Comparison of ENCODE assay signal across 13 cellular contexts in the genomic region with DNA sequence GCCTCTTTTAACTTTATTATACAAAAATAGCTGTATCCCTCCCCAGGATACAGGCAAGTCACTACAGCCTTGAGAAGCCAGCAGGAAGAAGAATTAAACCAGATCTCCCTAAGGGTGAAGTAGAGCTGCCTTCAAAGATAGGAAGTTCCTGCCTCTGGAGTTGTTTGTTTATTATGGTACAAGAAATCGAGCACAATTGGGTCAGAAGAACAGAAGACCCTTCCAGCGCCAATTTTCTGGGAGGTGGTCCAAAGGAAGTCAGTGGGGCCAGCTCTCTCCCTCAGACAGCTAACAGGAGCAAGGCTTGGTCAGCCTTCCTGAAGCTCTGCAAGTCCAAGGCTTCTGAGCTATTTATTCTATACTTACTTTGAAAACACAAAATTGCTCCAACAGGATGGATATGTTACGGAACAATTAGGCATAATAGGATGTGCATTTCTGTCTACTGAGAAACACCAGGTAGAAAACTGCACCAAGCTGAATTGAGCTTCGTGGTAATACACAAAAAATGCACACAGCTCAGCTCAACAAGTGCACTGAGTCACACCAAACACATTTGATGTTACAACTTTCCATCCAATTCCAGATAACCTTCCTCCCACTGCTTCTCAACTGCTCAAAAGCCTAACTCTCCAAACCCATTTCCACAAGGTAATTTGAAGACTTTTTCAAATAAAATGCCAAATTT. TPM values are rescaled to one million over a fixed set of nuclear protein-coding genes. Genes with fewer than 3 reads are reported as not detected.
A peak's percentile ranks its signal among the peaks of the same experiment; 100 is the strongest.
DNase-seq lines count a peak whose midpoint lies in the region; ATAC-seq and TF ChIP-seq lines count a peak whose summit lies in the region.
"Had no signal": no experiment of that assay in that cellular context is flagged by ENCODE, and none has a peak within 500 bp of the region (broad histone marks: within the 10 kb centered on the region; RNA-seq: fewer than 3 reads in every experiment).

No MANE protein-coding gene starts in this region.

- no peaks in the 10 kb centered on the region for H3K27me3 ChIP-seq in heart right ventricle
- H3K27me3 ChIP-seq in aorta (ENCODE audit: control insufficient read depth in 1 of 2, insufficient read depth in 2 of 2, low read length in 1 of 2), result no peaks in the 10 kb centered on the region
- H3K27me3 ChIP-seq: foreskin keratinocyte had no signal

- TF ChIP-seq CTCF in heart right ventricle (IDR thresholded peaks at IDR 0.05), result no peak

- H3K4me3 Mint-ChIP-seq in activated CD4-positive, alpha-beta T cell treated with anti-CD3 and anti-CD28 coated beads for 36 hours, result peak overlapping the region; percentile 37
- H3K4me3 Mint-ChIP-seq in stimulated activated effector memory CD8-positive, alpha-beta T cell treated with anti-CD3 and anti-CD28 coated beads, Interleukin-12 subunit alpha, Interleukin-12 subunit beta, amount 100 ng/mL, for 72 hours, result peak overlapping the region; percentile 30

- H3K9me3 ChIP-seq in heart right ventricle, result peaks cover 0 to 23% (median 0%) of the 10 kb centered on the region in 11 donors
- no peaks in the 10 kb centered on the region for H3K9me3 ChIP-seq in aorta (ENCODE audit: control insufficient read depth, low read length)

- ATAC-seq in activated CD4-positive, alpha-beta T cell treated with anti-CD3 and anti-CD28 coated beads for 36 hours, result peak; percentile 48
- ATAC-seq in activated naive CD4-positive, alpha-beta T cell treated with anti-CD3 and anti-CD28 coated beads, Interleukin-2, amount 50 U/mL, for 72 hours, result peak; percentile 73 to 74
- ATAC-seq in heart right ventricle (peak; percentile 46 to 88 (median 80)), aorta (ENCODE audit: low FRiP score) (no peak)
- ATAC-seq in stimulated activated effector memory CD8-positive, alpha-beta T cell treated with anti-CD3 and anti-CD28 coated beads, Interleukin-12 subunit alpha, Interleukin-12 subunit beta, amount 100 ng/mL, for 72 hours, result peak; percentile 11
- ATAC-seq: A549, foreskin keratinocyte had no signal

- H3K27ac Mint-ChIP-seq in activated CD4-positive, alpha-beta T cell treated with anti-CD3 and anti-CD28 coated beads for 36 hours, result peak overlapping the region; percentile 80
- peak overlapping the region in 1 of 2 donors; percentile 53 for H3K27ac Mint-ChIP-seq in activated naive CD4-positive, alpha-beta T cell treated with anti-CD3 and anti-CD28 coated beads, Interleukin-2, amount 50 U/mL, for 72 hours
- H3K27ac Mint-ChIP-seq in stimulated activated effector memory CD8-positive, alpha-beta T cell treated with anti-CD3 and anti-CD28 coated beads, Interleukin-12 subunit alpha, Interleukin-12 subunit beta, amount 100 ng/mL, for 72 hours, result peak overlapping the region; percentile 23

- CTCF ChIA-PET in activated CD4-positive, alpha-beta T cell treated with anti-CD3 and anti-CD28 coated beads for 36 hours (lab: Charles Lee), result interaction anchor here (0.7 to 1.2 kb wide), 5 partner anchors 8 to 34 kb away, joined by 3 to 5 read pairs (median 3); no protein-coding TSS in a partner anchor

- WGBS in heart right ventricle, 2 donors, result 36 to 48% methylated on average over 4 of the region's 4 CpGs
- 12 to 22% methylated on average over 4 of the region's 4 CpGs for WGBS in aorta, 2 donors

- peaks cover 48% of the 10 kb centered on the region for H3K36me3 Mint-ChIP-seq in activated CD4-positive, alpha-beta T cell treated with anti-CD3 and anti-CD28 coated beads for 36 hours (ENCODE audit: low read depth)
- H3K36me3 Mint-ChIP-seq in activated naive CD4-positive, alpha-beta T cell treated with anti-CD3 and anti-CD28 coated beads, Interleukin-2, amount 50 U/mL, for 72 hours, result peaks cover 21 to 39% of the 10 kb centered on the region in 2 donors
- peaks cover 25% of the 10 kb centered on the region for H3K36me3 Mint-ChIP-seq in stimulated activated effector memory CD8-positive, alpha-beta T cell treated with anti-CD3 and anti-CD28 coated beads, Interleukin-12 subunit alpha, Interleukin-12 subunit beta, amount 100 ng/mL, for 72 hours

- peak overlapping the region in 9 of 10 donors; percentile 11 to 76 (median 46) for H3K27ac ChIP-seq in heart right ventricle
- no peak overlapping the region for H3K27ac ChIP-seq in aorta (ENCODE audit: low read depth in 1 of 2, low read length in 2 of 2)
- H3K27ac ChIP-seq: A549, foreskin keratinocyte had no signal

- H3K36me3 ChIP-seq in heart right ventricle, result peaks cover 0 to 15% (median 0%) of the 10 kb centered on the region in 9 donors
- H3K36me3 ChIP-seq in aorta (ENCODE audit: control insufficient read depth in 1 of 2, insufficient read depth in 2 of 2, low read length in 1 of 2), result peaks cover 0 to 2% of the 10 kb centered on the region in 2 donors

- no peaks in the 10 kb centered on the region for H3K27me3 Mint-ChIP-seq in activated CD4-positive, alpha-beta T cell treated with anti-CD3 and anti-CD28 coated beads for 36 hours
- H3K27me3 Mint-ChIP-seq: naive B cell had no signal

- H3K4me3 ChIP-seq in heart right ventricle, result peak overlapping the region in 1 of 10 donors; percentile 7
- H3K4me3 ChIP-seq in aorta (ENCODE audit: low read length in 2 of 2), result no peak overlapping the region
- H3K4me3 ChIP-seq: A549 had no signal

- DNase-seq in activated CD4-positive, alpha-beta T cell treated with anti-CD3 and anti-CD28 coated beads for 36 hours, result no peak
- DNase-seq in activated CD4-positive, alpha-beta T cell treated with anti-CD3 and anti-CD28 coated beads, Interleukin-2, amount 50 U/mL, for 1 hour, result no peak
- no peak for DNase-seq in activated naive CD4-positive, alpha-beta T cell treated with anti-CD3 and anti-CD28 coated beads, Interleukin-2, amount 50 U/mL, for 72 hours (ENCODE audit: low spot score in 2 of 2)
- peak in 1 of 2 donors; percentile 68 for DNase-seq in heart right ventricle
- DNase-seq in stimulated activated effector memory CD8-positive, alpha-beta T cell treated with anti-CD3 and anti-CD28 coated beads, Interleukin-12 subunit alpha, Interleukin-12 subunit beta, amount 100 ng/mL, for 72 hours (ENCODE audit: low spot score in 2 of 2), result no peak
- DNase-seq in DMS 273 treated with DMSO at 0.1 percent for 48 hours (lab: John Stamatoyannopoulos, UW), result no peak
- no peak for DNase-seq in stimulated activated CD4-positive, alpha-beta T cell treated with anti-CD3 and anti-CD28 coated beads, Interleukin-4, amount 100 ng/mL, for 4 hours
- no peak for DNase-seq in aorta
- DNase-seq: activated gamma-delta T cell; stimulated activated CD4-positive, alpha-beta T cell treated with anti-CD3 and anti-CD28 coated beads, Interleukin-4, amount 100 ng/mL, for 1 hour had no signal

- peaks cover 63% of the 10 kb centered on the region for H3K4me1 Mint-ChIP-seq in activated CD4-positive, alpha-beta T cell treated with anti-CD3 and anti-CD28 coated beads for 36 hours
- peaks cover 27% of the 10 kb centered on the region for H3K4me1 Mint-ChIP-seq in stimulated activated effector memory CD8-positive, alpha-beta T cell treated with anti-CD3 and anti-CD28 coated beads, Interleukin-12 subunit alpha, Interleukin-12 subunit beta, amount 100 ng/mL, for 72 hours

- intact Hi-C loops in activated CD4-positive, alpha-beta T cell treated with anti-CD3 and anti-CD28 coated beads for 36 hours (cut with DNase I, micrococcal nuclease), result no loop called here
- intact Hi-C loops in heart right ventricle (cut with DNase I) (loop anchor here in 1 of 10 donors (5.0 kb wide), 1 partner anchor 48 kb away; no protein-coding TSS in a partner anchor), aorta (cut with DNase I) (no loop called here)

- POLR2A ChIA-PET in activated CD4-positive, alpha-beta T cell treated with anti-CD3 and anti-CD28 coated beads for 36 hours (lab: Charles Lee), result interaction anchor here (0.5 to 1.8 kb wide), 3 partner anchors 16 to 728 kb away, joined by 3 to 11 read pairs (median 9); a partner anchor contains a TSS

- H3K4me1 ChIP-seq in heart right ventricle, result peaks cover 5 to 41% (median 31%) of the 10 kb centered on the region in 9 donors
- peaks cover 0 to 3% of the 10 kb centered on the region in 2 donors for H3K4me1 ChIP-seq in aorta (ENCODE audit: control insufficient read depth in 1 of 2, insufficient read depth in 2 of 2, low read length in 2 of 2)
- H3K4me1 ChIP-seq: A549, foreskin keratinocyte had no signal

- peaks cover 12% of the 10 kb centered on the region for H3K9me3 Mint-ChIP-seq in activated CD4-positive, alpha-beta T cell treated with anti-CD3 and anti-CD28 coated beads for 36 hours (ENCODE audit: low read depth)
- H3K9me3 Mint-ChIP-seq in activated naive CD4-positive, alpha-beta T cell treated with anti-CD3 and anti-CD28 coated beads, Interleukin-2, amount 50 U/mL, for 72 hours, result peaks cover 9 to 17% of the 10 kb centered on the region in 2 donors
- H3K9me3 Mint-ChIP-seq in stimulated activated effector memory CD8-positive, alpha-beta T cell treated with anti-CD3 and anti-CD28 coated beads, Interleukin-12 subunit alpha, Interleukin-12 subunit beta, amount 100 ng/mL, for 72 hours, result peaks cover 11% of the 10 kb centered on the region

RNA-seq across cellular contexts. Expression of a gene that starts 16.0 kb away (rescaled TPM):
- total RNA-seq in activated CD4-positive, alpha-beta T cell treated with anti-CD3 and anti-CD28 coated beads for 36 hours, result 10 to 100 TPM; 28.1 to 36.0 TPM
- total RNA-seq in activated naive CD4-positive, alpha-beta T cell treated with anti-CD3 and anti-CD28 coated beads, Interleukin-2, amount 50 U/mL, for 72 hours, result 10 to 100 TPM; 34.4 to 50.4 TPM
- total RNA-seq in heart right ventricle, result 10 to 100 TPM; 13.2 to 21.9 (median 15.8) TPM
- 1 to 10 TPM; 2.3 to 2.7 TPM for polyA plus RNA-seq in heart right ventricle
- 10 to 100 TPM; 15.5 to 22.1 TPM for total RNA-seq in aorta
- 1 to 10 TPM; 1.4 to 1.7 TPM for polyA plus RNA-seq in aorta

Comparison
In these comparisons a context has a peak if more than half of its experiments do, and no peak if none do; other contexts are left out.
1. H3K27ac ChIP-seq: peak in heart right ventricle (9 of 10); none in aorta (0 of 2).